Comparison of ENCODE assay signal across 1 cellular context in genomic region chr1:109025691-109026090, GRCh38.
TF ChIP-seq lines count a peak whose summit lies in the region.

No MANE protein-coding gene starts in this region.

TF ChIP-seq in SK-N-SH treated with all-trans-retinoic acid at 6 μM for 48 hours, 23 proteins besides CTCF, POLR2A, EP300 and RAD21 (continued from another document):
- TF ChIP-seq, protein P1, sequence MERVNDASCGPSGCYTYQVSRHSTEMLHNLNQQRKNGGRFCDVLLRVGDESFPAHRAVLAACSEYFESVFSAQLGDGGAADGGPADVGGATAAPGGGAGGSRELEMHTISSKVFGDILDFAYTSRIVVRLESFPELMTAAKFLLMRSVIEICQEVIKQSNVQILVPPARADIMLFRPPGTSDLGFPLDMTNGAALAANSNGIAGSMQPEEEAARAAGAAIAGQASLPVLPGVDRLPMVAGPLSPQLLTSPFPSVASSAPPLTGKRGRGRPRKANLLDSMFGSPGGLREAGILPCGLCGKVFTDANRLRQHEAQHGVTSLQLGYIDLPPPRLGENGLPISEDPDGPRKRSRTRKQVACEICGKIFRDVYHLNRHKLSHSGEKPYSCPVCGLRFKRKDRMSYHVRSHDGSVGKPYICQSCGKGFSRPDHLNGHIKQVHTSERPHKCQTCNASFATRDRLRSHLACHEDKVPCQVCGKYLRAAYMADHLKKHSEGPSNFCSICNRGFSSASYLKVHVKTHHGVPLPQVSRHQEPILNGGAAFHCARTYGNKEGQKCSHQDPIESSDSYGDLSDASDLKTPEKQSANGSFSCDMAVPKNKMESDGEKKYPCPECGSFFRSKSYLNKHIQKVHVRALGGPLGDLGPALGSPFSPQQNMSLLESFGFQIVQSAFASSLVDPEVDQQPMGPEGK (CRISPR knock-in tag; IDR thresholded peaks at IDR 0.05; ENCODE audit: borderline replicate concordance) = no peak
- TF ChIP-seq ZC3H10 (CRISPR knock-in tag; IDR thresholded peaks at IDR 0.05) (no peak), BACH2 (CRISPR knock-in tag; IDR thresholded peaks at IDR 0.05; ENCODE audit: borderline replicate concordance) (no peak), TOX (CRISPR knock-in tag; IDR thresholded peaks at IDR 0.05; ENCODE audit: borderline replicate concordance) (no peak)
